Comparison of ENCODE assay signal across 23 cellular contexts in the genomic region with DNA sequence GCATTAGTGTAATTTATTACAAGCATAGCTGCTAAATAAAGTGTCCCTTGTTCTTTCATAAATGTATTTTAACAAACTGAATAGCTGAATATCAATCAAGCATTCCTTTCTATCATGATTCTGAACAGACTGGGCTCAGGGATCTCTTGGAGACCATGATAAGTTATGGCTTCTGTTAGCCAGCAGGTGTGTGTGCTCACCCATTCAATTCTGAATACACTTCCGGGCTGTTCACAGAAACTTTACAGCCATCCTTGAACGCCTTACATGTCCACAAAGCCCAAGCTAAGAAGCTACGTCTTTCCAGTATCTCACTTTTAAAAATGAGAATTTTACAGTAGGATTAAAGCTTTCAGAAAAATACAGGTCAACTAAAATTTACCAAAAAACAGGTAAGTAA.
"Had no signal": no experiment of that assay in that cellular context is flagged by ENCODE, and none has a peak within 500 bp of the region (broad histone marks: within the 10 kb centered on the region; RNA-seq: fewer than 3 reads in every experiment).

No MANE protein-coding gene starts in this region.

- FAIRE-seq: colon had no signal

- H3K9me3 Mint-ChIP-seq: dendritic cell treated with granulocyte-macrophage colony-stimulating factor and Interleukin-4, amounts not matched to agents 40 ng/mL and 50 ng/mL, for 4 days; memory B cell; naive B cell; nephron progenitor cell; stimulated activated effector memory CD8-positive, alpha-beta T cell treated with anti-CD3 and anti-CD28 coated beads, Interleukin-12 subunit alpha, Interleukin-12 subunit beta, amount 100 ng/mL, for 72 hours had no signal

- ATAC-seq: foreskin keratinocyte; left lobe of liver; lower lobe of right lung; stimulated activated effector memory CD8-positive, alpha-beta T cell treated with anti-CD3 and anti-CD28 coated beads, Interleukin-12 subunit alpha, Interleukin-12 subunit beta, amount 100 ng/mL, for 72 hours; stimulated activated naive CD8-positive, alpha-beta T cell treated with anti-CD3 and anti-CD28 coated beads, Interleukin-15, Interleukin-2, amounts not matched to agents 100 U/mL and 50 U/mL, for 24 hours had no signal

- H3K36me3 ChIP-seq: uterus had no signal

- H3K27me3 Mint-ChIP-seq: dendritic cell treated with granulocyte-macrophage colony-stimulating factor and Interleukin-4, amounts not matched to agents 40 ng/mL and 50 ng/mL, for 4 days; memory B cell; naive B cell had no signal

- H3K9me3 ChIP-seq: lower lobe of right lung, neutrophil, right atrium auricular region, suprapubic skin, thyroid gland, upper lobe of left lung, uterus had no signal

- DNase-seq: cerebellar nuclear complex; foreskin keratinocyte; head of caudate nucleus; hippocampal formation; lower lobe of right lung; midbrain; naive B cell; nephron progenitor cell; posterior cingulate gyrus; stimulated activated CD4-positive, alpha-beta T cell treated with anti-CD3 and anti-CD28 coated beads, Interleukin-2, amount 100 ng/mL, for 48 hours; stimulated activated naive CD8-positive, alpha-beta T cell treated with anti-CD3 and anti-CD28 coated beads, Interleukin-15, Interleukin-2, amounts not matched to agents 100 U/mL and 50 U/mL, for 24 hours; thyroid gland; upper lobe of left lung; uterus had no signal

- H3K36me3 Mint-ChIP-seq: memory B cell, naive B cell had no signal

- H3K4me3 ChIP-seq: lower lobe of right lung, right atrium auricular region, smooth muscle cell, suprapubic skin, thyroid gland, upper lobe of left lung, uterus had no signal

- H3K4me1 ChIP-seq: foreskin keratinocyte, lower lobe of right lung, suprapubic skin, thyroid gland, upper lobe of left lung had no signal

- H3K4me3 Mint-ChIP-seq: dendritic cell treated with granulocyte-macrophage colony-stimulating factor and Interleukin-4, amounts not matched to agents 40 ng/mL and 50 ng/mL, for 4 days; memory B cell; naive B cell; nephron progenitor cell; stimulated activated effector memory CD8-positive, alpha-beta T cell treated with anti-CD3 and anti-CD28 coated beads, Interleukin-12 subunit alpha, Interleukin-12 subunit beta, amount 100 ng/mL, for 72 hours had no signal

- H3K4me2 ChIP-seq: smooth muscle cell had no signal

- H3K4me1 Mint-ChIP-seq: memory B cell, naive B cell had no signal

- H3K27ac Mint-ChIP-seq: memory B cell had no signal

- H3K27ac ChIP-seq: foreskin keratinocyte, lower lobe of right lung, neutrophil, suprapubic skin, thyroid gland, upper lobe of left lung had no signal

- H3K27me3 ChIP-seq: foreskin keratinocyte, neutrophil, right atrium auricular region, suprapubic skin, thyroid gland, upper lobe of left lung, uterus had no signal
